Comparison of ENCODE assay signal across 20 cellular contexts in the genomic region with DNA sequence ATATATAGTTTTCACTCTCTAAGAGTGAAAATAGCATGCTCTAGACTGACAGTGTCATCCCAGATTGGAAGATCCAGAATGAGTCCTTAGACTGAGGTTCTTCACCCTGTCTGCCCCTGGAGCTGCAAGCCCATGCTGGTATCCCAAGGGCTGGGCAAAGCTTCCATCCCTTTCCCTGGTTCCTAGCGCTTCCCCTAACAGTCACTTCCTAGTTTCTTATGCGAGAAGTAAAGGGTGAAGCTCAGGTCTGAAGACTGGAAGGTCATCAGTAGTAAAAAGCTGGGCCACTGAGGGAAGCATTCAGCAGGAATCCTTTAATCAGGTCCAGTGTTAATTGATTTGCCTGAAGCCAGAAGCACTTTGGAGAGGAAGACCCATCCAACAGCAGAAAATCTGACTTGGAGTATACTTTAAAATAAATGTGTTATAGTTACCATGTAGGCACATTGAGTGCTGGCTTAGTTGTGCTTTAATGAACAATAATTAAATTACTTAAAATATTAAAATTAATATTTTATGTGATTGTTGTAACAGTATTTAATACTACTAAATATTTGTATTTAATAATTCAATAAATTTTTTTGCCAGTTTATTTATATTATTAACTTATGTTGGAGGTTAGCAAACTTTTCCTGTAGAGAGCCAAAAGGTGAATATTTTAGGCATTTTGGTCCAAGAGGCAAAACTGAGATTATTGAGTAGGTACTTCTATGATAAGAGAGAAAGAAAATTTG.
A peak's percentile ranks its signal among the peaks of the same experiment; 100 is the strongest.
DNase-seq lines count a peak whose midpoint lies in the region; ATAC-seq, FAIRE-seq and TF ChIP-seq lines count a peak whose summit lies in the region.
"Had no signal": no experiment of that assay in that cellular context is flagged by ENCODE, and none has a peak within 500 bp of the region (broad histone marks: within the 10 kb centered on the region; RNA-seq: fewer than 3 reads in every experiment).

No MANE protein-coding gene starts in this region.

- TF ChIP-seq CTCF in D721Med (IDR thresholded peaks at IDR 0.05; ENCODE audit: insufficient read depth, missing control alignments): no peak
- no peak for TF ChIP-seq CTCF in K562 (IDR thresholded peaks at IDR 0.05 in 2 of 3, conservative IDR thresholded peaks at IDR 0.05 in 1 of 3; ENCODE audit: insufficient read depth in 2 of 3, low read depth in 1 of 3, low read length in 3 of 3)
- no peak for TF ChIP-seq CTCF in kidney (IDR thresholded peaks at IDR 0.05; ENCODE audit: borderline replicate concordance, extremely low read depth, insufficient read depth)
- TF ChIP-seq CTCF in vagina (IDR thresholded peaks at IDR 0.05): no peak

- no peak for TF ChIP-seq RAD21 in K562 (CRISPR knock-in tag; conservative IDR thresholded peaks at IDR 0.05 in 1 of 2, IDR thresholded peaks at IDR 0.05 in 1 of 2)

- peaks cover 0 to 21% of the 10 kb centered on the region in 2 experiments; a peak in 2 of 5 replicates for H3K27me3 ChIP-seq in K562 (ENCODE audit: control insufficient read depth in 2 of 2, insufficient read depth in 2 of 2, low read length in 2 of 2)
- H3K27me3 ChIP-seq in vagina: no peaks in the 10 kb centered on the region
- H3K27me3 ChIP-seq: SJSA1 had no signal

- H3K27ac ChIP-seq in K562 (ENCODE audit: extremely low read depth, low read depth, low read length): no peak overlapping the region
- H3K27ac ChIP-seq in kidney (ENCODE audit: low read depth in 2 of 2, low read length in 2 of 2): no peak overlapping the region
- no peak overlapping the region for H3K27ac ChIP-seq in vagina
- H3K27ac ChIP-seq: HL-60, SJSA1 had no signal

- no peaks in the 10 kb centered on the region; the same call in 1 of the 2 replicates for H4K20me1 ChIP-seq in K562 (replicated peaks; ENCODE audit: control insufficient read depth, insufficient read depth, low read length)

- WGBS in K562 (ENCODE audit: insufficient coverage, low coverage, missing lambda C conversion rate): 0% methylated on average over 2 of the region's 2 CpGs

- H3K4me3 ChIP-seq in K562: no peak overlapping the region
- no peak overlapping the region for H3K4me3 ChIP-seq in kidney (ENCODE audit: low read length in 2 of 2)
- no peak overlapping the region for H3K4me3 ChIP-seq in vagina
- H3K4me3 ChIP-seq: GM23338, HAP-1, SJSA1 had no signal

- no peak for DNase-seq in D721Med (ENCODE audit: insufficient read length, low spot score)
- no peak for DNase-seq in K562 (ENCODE audit: extremely low read depth in 1 of 4, low spot score in 3 of 4)
- no peak for DNase-seq in kidney
- peak; percentile 56 to 72 for DNase-seq in vagina (ENCODE audit: extremely low spot score in 2 of 2)
- DNase-seq in activated T-cell treated with anti-CD3 and anti-CD28 coated beads, Interleukin-2, amount 50 U/mL, for 72 hours: no peak
- DNase-seq in activated naive CD4-positive, alpha-beta T cell (lab: John Stamatoyannopoulos, UW): no peak
- DNase-seq: Karpas-422, NCI-H1092, NCI-H1436, NCI-H187 treated with DMSO at 0.1 percent for 48 hours, NCI-H446, Right ventricle myocardium superior, RPMI8226 had no signal

- no peak overlapping the region for H2AFZ ChIP-seq in K562 (ENCODE audit: low read depth, low read length)
- H2AFZ ChIP-seq: GM23338 had no signal

- no peak for TF ChIP-seq POLR2A in K562 (conservative IDR thresholded peaks at IDR 0.05)
- TF ChIP-seq POLR2A in vagina (IDR thresholded peaks at IDR 0.05): no peak

- no peak overlapping the region for H3K9ac ChIP-seq in K562 (ENCODE audit: insufficient read depth in 1 of 2, low read depth in 2 of 2, low read length in 2 of 2)
- H3K9ac ChIP-seq in kidney (ENCODE audit: low read length in 2 of 2): no peak overlapping the region

- H3K36me3 ChIP-seq in K562 (ENCODE audit: control insufficient read depth, insufficient read depth, low read length) (no peaks in the 10 kb centered on the region), kidney (ENCODE audit: control insufficient read depth in 1 of 2, insufficient read depth in 2 of 2, low read length in 2 of 2) (no peaks in the 10 kb centered on the region), vagina (no peaks in the 10 kb centered on the region)
- H3K36me3 ChIP-seq: HAP-1, SJSA1 had no signal

- H3K4me2 ChIP-seq in K562 (ENCODE audit: insufficient read depth, low read length): no peak overlapping the region
- H3K4me2 ChIP-seq: GM23338 had no signal

- POLR2A ChIA-PET in K562 (lab: Yijun Ruan, JAX): no interaction called here

- no peaks in the 10 kb centered on the region for H3K9me1 ChIP-seq in K562 (ENCODE audit: control insufficient read depth, insufficient read depth, low read length)

- CTCF ChIA-PET in K562 (lab: Yijun Ruan, JAX; ENCODE audit: low intra/inter-chr PET ratio): no interaction called here

- no peaks in the 10 kb centered on the region for H3K27me3 Mint-ChIP-seq in activated T-cell treated with anti-CD3 and anti-CD28 coated beads, Interleukin-2, amount 50 U/mL, for 72 hours (ENCODE audit: low read depth)

- intact Hi-C loops in K562 (cut with micrococcal nuclease): no loop called here
- intact Hi-C loops in kidney (cut with DNase I): no loop called here
- intact Hi-C loops in vagina (cut with DNase I): no loop called here

- no peaks in the 10 kb centered on the region for H3K79me2 ChIP-seq in K562 (ENCODE audit: control insufficient read depth, insufficient read depth, low read length)

- H3K9me3 ChIP-seq in K562 (replicated peaks; ENCODE audit: control insufficient read depth, insufficient read depth, low read depth, low read length): no peaks in the 10 kb centered on the region
- no peaks in the 10 kb centered on the region for H3K9me3 ChIP-seq in kidney (ENCODE audit: control insufficient read depth in 1 of 2, low read length in 2 of 2)
- H3K9me3 ChIP-seq in vagina: no peaks in the 10 kb centered on the region
- H3K9me3 ChIP-seq: HAP-1, SJSA1 had no signal

- no peak overlapping the region for H3K27ac Mint-ChIP-seq in activated T-cell treated with anti-CD3 and anti-CD28 coated beads, Interleukin-2, amount 50 U/mL, for 72 hours
- H3K27ac Mint-ChIP-seq: B cell, GM23338 had no signal

- H3K36me3 Mint-ChIP-seq in activated T-cell treated with anti-CD3 and anti-CD28 coated beads, Interleukin-2, amount 50 U/mL, for 72 hours (ENCODE audit: insufficient read depth in 2 of 2): no peaks in the 10 kb centered on the region

- in situ Hi-C loops in K562 (cut with MboI): no loop called here

- peaks cover 0 to 3% of the 10 kb centered on the region in 2 donors for H3K9me3 Mint-ChIP-seq in activated T-cell treated with anti-CD3 and anti-CD28 coated beads, Interleukin-2, amount 50 U/mL, for 72 hours
- H3K9me3 Mint-ChIP-seq: GM23338 had no signal

- no peak overlapping the region for H3K4me3 Mint-ChIP-seq in activated T-cell treated with anti-CD3 and anti-CD28 coated beads, Interleukin-2, amount 50 U/mL, for 72 hours
- H3K4me3 Mint-ChIP-seq: B cell, GM23338 had no signal

- FAIRE-seq in D721Med (lab: Jason Lieb, UNC): peak; percentile 53
- FAIRE-seq in K562 (lab: Jason Lieb, UNC): peak; percentile 54
- FAIRE-seq in kidney (lab: Jason Lieb, UNC): peak; percentile 53
- FAIRE-seq: G401.6 had no signal

- no peak for ATAC-seq in K562
- no peak for ATAC-seq in HG03097 (IDR thresholded peaks at IDR 0.05; ENCODE audit: low FRiP score, unreplicated experiment)
- no peak for ATAC-seq in activated T-cell treated with anti-CD3 and anti-CD28 coated beads, Interleukin-2, amount 50 U/mL, for 72 hours (replicated peaks in 1 of 2)

- peaks cover 4% of the 10 kb centered on the region for H3K4me1 Mint-ChIP-seq in activated T-cell treated with anti-CD3 and anti-CD28 coated beads, Interleukin-2, amount 50 U/mL, for 72 hours (ENCODE audit: low read depth)

- TF ChIP-seq EP300 in K562 (IDR thresholded peaks at IDR 0.05; ENCODE audit: low read length): no peak

- H3K4me1 ChIP-seq in K562 (replicated peaks in 1 of 2; ENCODE audit: control insufficient read depth in 2 of 2, insufficient read depth in 2 of 2, low read length in 2 of 2) (no peaks in the 10 kb centered on the region), kidney (ENCODE audit: control insufficient read depth in 1 of 2, insufficient read depth in 1 of 2, low read depth in 1 of 2, low read length in 2 of 2) (no peaks in the 10 kb centered on the region), vagina (no peaks in the 10 kb centered on the region)
- H3K4me1 ChIP-seq: HAP-1, SJSA1 had no signal

- no TSS peak for BruUV-seq in K562 (replicated peaks; lab: Mats Ljungman, UMichigan)

TF ChIP-seq in K562, 482 proteins besides CTCF, POLR2A, EP300 and RAD21:
- TF ChIP-seq KLF16 (IDR thresholded peaks at IDR 0.05) (no peak), ZNF707 (CRISPR knock-in tag; conservative IDR thresholded peaks at IDR 0.05) (no peak), MEF2D (tag; conservative IDR thresholded peaks at IDR 0.05; ENCODE audit: low read depth) (no peak), LEF1 (IDR thresholded peaks at IDR 0.05) (no peak)

Comparison
In these comparisons a context has a peak if more than half of its experiments do, and no peak if none do; other contexts are left out.
1. DNase-seq: peak in vagina (2 of 2); none in D721Med (single experiment), K562 (0 of 4), kidney (single experiment), activated T-cell treated with anti-CD3 and anti-CD28 coated beads, Interleukin-2, amount 50 U/mL, for 72 hours (0 of 2) and activated naive CD4-positive, alpha-beta T cell (0 of 4).